ENCODE assay signal across 1 cellular context in genomic region chr3:166484470-166484869, GRCh38.
TF ChIP-seq lines count a peak whose summit lies in the region.

No MANE protein-coding gene starts in this region.

TF ChIP-seq in WTC11, 78 proteins besides CTCF, POLR2A, EP300 and RAD21 (continued from another document):
- TF ChIP-seq AR (CRISPR knock-in tag; IDR thresholded peaks at IDR 0.05) (no peak), PRDM15 (CRISPR knock-in tag; IDR thresholded peaks at IDR 0.05) (no peak), ZNF423 (CRISPR knock-in tag; IDR thresholded peaks at IDR 0.05) (no peak), SP1 (CRISPR knock-in tag; conservative IDR thresholded peaks at IDR 0.05) (no peak), SMAD4 (CRISPR knock-in tag; IDR thresholded peaks at IDR 0.05) (no peak), RORB (CRISPR knock-in tag; IDR thresholded peaks at IDR 0.05) (no peak), ZNF671 (CRISPR knock-in tag; IDR thresholded peaks at IDR 0.05) (no peak), NFE2L1 (CRISPR knock-in tag; IDR thresholded peaks at IDR 0.05) (no peak), RELA (CRISPR knock-in tag; IDR thresholded peaks at IDR 0.05; ENCODE audit: borderline replicate concordance) (no peak), NFYB (CRISPR knock-in tag; conservative IDR thresholded peaks at IDR 0.05; ENCODE audit: low read depth) (no peak), CDX4 (CRISPR knock-in tag; IDR thresholded peaks at IDR 0.05; ENCODE audit: borderline replicate concordance) (no peak), CREM (CRISPR knock-in tag; IDR thresholded peaks at IDR 0.05) (no peak), GABPB1 (CRISPR knock-in tag; IDR thresholded peaks at IDR 0.05) (no peak), ATF1 (CRISPR knock-in tag; IDR thresholded peaks at IDR 0.05) (no peak)
